ENCODE assay signal across 25 cellular contexts in genomic region chr21:39840373-39841097, GRCh38. TPM values are rescaled to one million over a fixed set of nuclear protein-coding genes. Genes with fewer than 3 reads are reported as not detected.
"Had no signal": no experiment of that assay in that cellular context is flagged by ENCODE, and none has a peak within 500 bp of the region (broad histone marks: within the 10 kb centered on the region; RNA-seq: fewer than 3 reads in every experiment).

No MANE protein-coding gene starts in this region.

- H3K36me3 ChIP-seq: heart left ventricle, pancreas, right lobe of liver, suprapubic skin, thyroid gland, upper lobe of left lung, uterus had no signal

- H3K4me3 Mint-ChIP-seq: naive thymus-derived CD4-positive, alpha-beta T cell; stimulated activated effector memory CD8-positive, alpha-beta T cell treated with anti-CD3 and anti-CD28 coated beads, Interleukin-12 subunit alpha, Interleukin-12 subunit beta, amount 100 ng/mL, for 72 hours had no signal

- DNase-seq: cortex of kidney; effector CD8-positive, alpha-beta T cell; hippocampal formation; left colon; mammary epithelial cell; naive thymus-derived CD4-positive, alpha-beta T cell; pancreas; right lobe of liver; stimulated activated CD4-positive, alpha-beta T cell treated with anti-CD3 and anti-CD28 coated beads, Interleukin-4, amount 100 ng/mL, for 1 hour; stimulated activated CD8-positive, alpha-beta memory T cell treated with anti-CD3 and anti-CD28 coated beads, Interleukin-4, amount 100 ng/mL, for 48 hours; stimulated activated naive CD8-positive, alpha-beta T cell treated with anti-CD3 and anti-CD28 coated beads, Interleukin-15, Interleukin-2, amounts not matched to agents 100 U/mL and 50 U/mL, for 24 hours; thyroid gland; upper lobe of left lung; uterus had no signal

- FAIRE-seq: frontal cortex, pancreas had no signal

- H3K36me3 Mint-ChIP-seq: naive thymus-derived CD4-positive, alpha-beta T cell; stimulated activated effector memory CD8-positive, alpha-beta T cell treated with anti-CD3 and anti-CD28 coated beads, Interleukin-12 subunit alpha, Interleukin-12 subunit beta, amount 100 ng/mL, for 72 hours had no signal

- H3K4me1 Mint-ChIP-seq: naive thymus-derived CD4-positive, alpha-beta T cell; stimulated activated effector memory CD8-positive, alpha-beta T cell treated with anti-CD3 and anti-CD28 coated beads, Interleukin-12 subunit alpha, Interleukin-12 subunit beta, amount 100 ng/mL, for 72 hours had no signal

- H3K4me1 ChIP-seq: heart left ventricle, pancreas, right lobe of liver, suprapubic skin, thyroid gland, upper lobe of left lung, uterus had no signal

- H3K27me3 ChIP-seq: heart left ventricle, pancreas, right lobe of liver, suprapubic skin, thyroid gland, upper lobe of left lung, uterus had no signal

- H3K27ac Mint-ChIP-seq: progenitor cell of endocrine pancreas; stimulated activated effector memory CD8-positive, alpha-beta T cell treated with anti-CD3 and anti-CD28 coated beads, Interleukin-12 subunit alpha, Interleukin-12 subunit beta, amount 100 ng/mL, for 72 hours had no signal

- H3K4me3 ChIP-seq: heart left ventricle, pancreas, right lobe of liver, suprapubic skin, thyroid gland, upper lobe of left lung, uterus had no signal

- H3K27ac ChIP-seq: dorsolateral prefrontal cortex, heart left ventricle, pancreas, right lobe of liver, suprapubic skin, thyroid gland, upper lobe of left lung, uterus had no signal

- H3K9me3 ChIP-seq: heart left ventricle, pancreas, right lobe of liver, suprapubic skin, thyroid gland, upper lobe of left lung, uterus had no signal

- ATAC-seq: left colon; naive thymus-derived CD4-positive, alpha-beta T cell; pancreas; right lobe of liver; stimulated activated effector memory CD8-positive, alpha-beta T cell treated with anti-CD3 and anti-CD28 coated beads, Interleukin-12 subunit alpha, Interleukin-12 subunit beta, amount 100 ng/mL, for 72 hours; stimulated activated naive CD8-positive, alpha-beta T cell treated with anti-CD3 and anti-CD28 coated beads, Interleukin-15, Interleukin-2, amounts not matched to agents 100 U/mL and 50 U/mL, for 24 hours had no signal

RNA-seq across cellular contexts. Expression of gene PCP4, which starts 26.7 kb away (rescaled TPM):
- total RNA-seq: fibroblast of lung; glomerular endothelial cell; mammary epithelial cell; mesenteric fat pad; mononuclear cell; naive thymus-derived CD4-positive, alpha-beta T cell; renal cortical epithelial cell; right lobe of liver had no signal
- polyA plus RNA-seq: fibroblast of lung; mammary epithelial cell; naive thymus-derived CD4-positive, alpha-beta T cell had no signal
